ENCODE assay signal across 8 cellular contexts in the genomic region with DNA sequence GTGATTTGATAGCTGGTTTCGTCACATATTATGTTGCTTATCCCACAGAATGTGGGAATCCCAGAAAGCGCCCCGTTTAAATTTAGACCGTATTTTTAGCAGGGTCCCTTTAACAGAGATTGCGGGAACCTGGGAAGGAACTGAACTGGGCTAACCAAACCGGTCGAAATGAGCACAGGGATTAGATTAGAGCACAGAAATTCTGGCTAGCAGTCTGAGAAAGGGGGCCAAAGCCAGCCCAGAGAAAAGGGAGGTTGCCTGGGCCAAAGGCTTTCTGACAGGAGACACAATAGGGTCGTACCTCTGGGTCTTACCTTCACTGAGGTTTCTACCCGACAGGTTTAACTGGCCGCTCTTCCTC. TPM values are rescaled to one million over a fixed set of nuclear protein-coding genes. Genes with fewer than 3 reads are reported as not detected.
DNase-seq lines count a peak whose midpoint lies in the region; ATAC-seq and TF ChIP-seq lines count a peak whose summit lies in the region.

No MANE protein-coding gene starts in this region.

- ATAC-seq in HG03175 (IDR thresholded peaks at IDR 0.05; ENCODE audit: unreplicated experiment) (peak; percentile 29), left lung (peak; percentile 27)

- H3K4me1 Mint-ChIP-seq in activated naive CD4-positive, alpha-beta T cell treated with anti-CD3 and anti-CD28 coated beads for 36 hours (ENCODE audit: low read depth): peaks cover 57% of the 10 kb centered on the region
- peaks cover 20% of the 10 kb centered on the region for H3K4me1 Mint-ChIP-seq in type B pancreatic cell (ENCODE audit: unreplicated experiment)

- POLR2A ChIA-PET in HEK293T (lab: Yijun Ruan, JAX): interaction anchor here (1.3 to 3.0 kb wide), 5 partner anchors 14 to 206 kb away, joined by 3 to 30 read pairs (median 8); a partner anchor contains a TSS

- intact Hi-C loops in activated naive CD4-positive, alpha-beta T cell treated with anti-CD3 and anti-CD28 coated beads for 36 hours (cut with micrococcal nuclease): loop anchor here (1.0 kb wide), 5 partner anchors 16 to 876 kb away; a partner anchor contains a TSS
- intact Hi-C loops in left lung (cut with DNase I): no loop called here

- peaks cover 0 to 6% of the 10 kb centered on the region in 2 donors for H3K36me3 ChIP-seq in left lung

- CTCF ChIA-PET in activated naive CD4-positive, alpha-beta T cell treated with anti-CD3 and anti-CD28 coated beads for 36 hours (lab: Charles Lee): no interaction called here
- CTCF ChIA-PET in HEK293T (lab: Yijun Ruan, JAX): no interaction called here

- H3K4me3 ChIP-seq in left lung: peak overlapping the region; percentile 77 to 79

- H3K27ac Mint-ChIP-seq in activated naive CD4-positive, alpha-beta T cell treated with anti-CD3 and anti-CD28 coated beads for 36 hours: peak overlapping the region; percentile 95
- H3K27ac Mint-ChIP-seq in type B pancreatic cell: peak overlapping the region; percentile 100

- no peaks in the 10 kb centered on the region for H3K9me3 Mint-ChIP-seq in activated naive CD4-positive, alpha-beta T cell treated with anti-CD3 and anti-CD28 coated beads for 36 hours
- no peaks in the 10 kb centered on the region for H3K9me3 Mint-ChIP-seq in type B pancreatic cell

- peak overlapping the region; percentile 96 for H3K4me3 Mint-ChIP-seq in activated naive CD4-positive, alpha-beta T cell treated with anti-CD3 and anti-CD28 coated beads for 36 hours
- peak overlapping the region; percentile 100 for H3K4me3 Mint-ChIP-seq in type B pancreatic cell

- no peaks in the 10 kb centered on the region for H3K27me3 Mint-ChIP-seq in activated naive CD4-positive, alpha-beta T cell treated with anti-CD3 and anti-CD28 coated beads for 36 hours (ENCODE audit: low read depth)
- H3K27me3 Mint-ChIP-seq in type B pancreatic cell: no peaks in the 10 kb centered on the region

- peak overlapping the region; percentile 79 for H3K27ac ChIP-seq in adipose tissue (ENCODE audit: low read depth, low read length)
- peak overlapping the region; percentile 91 to 93 for H3K27ac ChIP-seq in left lung

- no peaks in the 10 kb centered on the region for H3K9me3 ChIP-seq in left lung

- WGBS in adipose tissue, 3 donors: 1% methylated on average over 10 of the region's 10 CpGs

- no peak for TF ChIP-seq CTCF in left lung (IDR thresholded peaks at IDR 0.05)
- no peak for TF ChIP-seq CTCF in type B pancreatic cell (conservative IDR thresholded peaks at IDR 0.05)

- H3K36me3 Mint-ChIP-seq in activated naive CD4-positive, alpha-beta T cell treated with anti-CD3 and anti-CD28 coated beads for 36 hours (ENCODE audit: low read depth): peaks cover 15% of the 10 kb centered on the region
- no peaks in the 10 kb centered on the region for H3K36me3 Mint-ChIP-seq in type B pancreatic cell

- H3K27me3 ChIP-seq in left lung: no peaks in the 10 kb centered on the region

- DNase-seq in activated naive CD4-positive, alpha-beta T cell treated with anti-CD3 and anti-CD28 coated beads for 36 hours: no peak
- DNase-seq in activated naive CD4-positive, alpha-beta T cell (lab: John Stamatoyannopoulos, UW): no peak
- DNase-seq in left lung (no peak), type B pancreatic cell (ENCODE audit: extremely low spot score, unreplicated experiment) (no peak), KG1 (lab: John Stamatoyannopoulos, UW) (no peak), HEK293T (ENCODE audit: extremely low spot score) (no peak)

- H3K4me1 ChIP-seq in left lung: peaks cover 15 to 53% of the 10 kb centered on the region in 2 donors

TF ChIP-seq in HEK293T, 16 proteins besides CTCF, POLR2A, EP300 and RAD21:
- TF ChIP-seq TARDBP (IDR thresholded peaks at IDR 0.05) (no peak), SP1 (IDR thresholded peaks at IDR 0.05) (no peak), FOXK2 (IDR thresholded peaks at IDR 0.05) (no peak), LEF1 (IDR thresholded peaks at IDR 0.05; ENCODE audit: borderline replicate concordance) (no peak), FOXA1 (IDR thresholded peaks at IDR 0.05) (no peak), ZNF384 (IDR thresholded peaks at IDR 0.05) (no peak), ELF4 (IDR thresholded peaks at IDR 0.05) (no peak), ARNT (IDR thresholded peaks at IDR 0.05) (no peak), CTBP1 (IDR thresholded peaks at IDR 0.05; ENCODE audit: borderline replicate concordance) (no peak), NFRKB (IDR thresholded peaks at IDR 0.05) (no peak), FOXM1 (IDR thresholded peaks at IDR 0.05; ENCODE audit: borderline replicate concordance) (no peak), SUZ12 (IDR thresholded peaks at IDR 0.05) (no peak), L3MBTL2 (conservative IDR thresholded peaks at IDR 0.05) (no peak), HDGF (IDR thresholded peaks at IDR 0.05; ENCODE audit: borderline replicate concordance) (no peak), BHLHE40 (IDR thresholded peaks at IDR 0.05; ENCODE audit: borderline replicate concordance) (no peak)
- TF ChIP-seq, protein P1, sequence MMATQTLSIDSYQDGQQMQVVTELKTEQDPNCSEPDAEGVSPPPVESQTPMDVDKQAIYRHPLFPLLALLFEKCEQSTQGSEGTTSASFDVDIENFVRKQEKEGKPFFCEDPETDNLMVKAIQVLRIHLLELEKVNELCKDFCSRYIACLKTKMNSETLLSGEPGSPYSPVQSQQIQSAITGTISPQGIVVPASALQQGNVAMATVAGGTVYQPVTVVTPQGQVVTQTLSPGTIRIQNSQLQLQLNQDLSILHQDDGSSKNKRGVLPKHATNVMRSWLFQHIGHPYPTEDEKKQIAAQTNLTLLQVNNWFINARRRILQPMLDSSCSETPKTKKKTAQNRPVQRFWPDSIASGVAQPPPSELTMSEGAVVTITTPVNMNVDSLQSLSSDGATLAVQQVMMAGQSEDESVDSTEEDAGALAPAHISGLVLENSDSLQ (IDR thresholded peaks at IDR 0.05): no peak

RNA-seq across cellular contexts. Expression of a gene that starts 0.3 kb away (rescaled TPM):
- 10 to 100 TPM; 20.4 to 20.5 TPM for total RNA-seq in activated naive CD4-positive, alpha-beta T cell treated with anti-CD3 and anti-CD28 coated beads for 36 hours
- 1 to 10 TPM; 3.0 to 9.3 (median 5.7) TPM for polyA plus RNA-seq in adipose tissue
- total RNA-seq in left lung: 10 to 100 TPM; 12.0 to 12.5 TPM
- total RNA-seq in type B pancreatic cell (ENCODE audit: low replicate concordance): 12.3 and 18.9 TPM in 2 replicates

RNA-seq across cellular contexts. Expression of a gene that starts 16.1 kb away (rescaled TPM):
- total RNA-seq in activated naive CD4-positive, alpha-beta T cell treated with anti-CD3 and anti-CD28 coated beads for 36 hours: 100 to 1,000 TPM; 172 to 173 TPM
- polyA plus RNA-seq in adipose tissue: 100 to 1,000 TPM in 1 of 3 donors, 10 to 100 TPM in 2; 62.9 to 110 (median 80.0) TPM
- total RNA-seq in left lung (100 to 1,000 TPM in 1 of 2 donors, 10 to 100 TPM in 1; 99.1 to 118 TPM), type B pancreatic cell (ENCODE audit: low replicate concordance) (158 and 217 TPM in 2 replicates)
